16 cellular contexts compared by ENCODE assay signal in genomic region chr21:36780861-36781260, GRCh38.
DNase-seq lines count a peak whose midpoint lies in the region; ATAC-seq and TF ChIP-seq lines count a peak whose summit lies in the region.
"Had no signal": no experiment of that assay in that cellular context is flagged by ENCODE, and none has a peak within 500 bp of the region (broad histone marks: within the 10 kb centered on the region; RNA-seq: fewer than 3 reads in every experiment).

No MANE protein-coding gene starts in this region.

- H3K9me3 ChIP-seq in lower lobe of right lung = no peaks in the 10 kb centered on the region
- H3K9me3 ChIP-seq: BLaER1 had no signal

- no peak overlapping the region for H3K27ac ChIP-seq in lower lobe of right lung
- H3K27ac ChIP-seq: BLaER1 had no signal

- H3K4me1 ChIP-seq in lower lobe of right lung = no peaks in the 10 kb centered on the region
- H3K4me1 ChIP-seq: BLaER1 had no signal

- DNase-seq in NCI-H748 (lab: John Stamatoyannopoulos, UW; ENCODE audit: unreplicated experiment) = peak; percentile 3
- no peak for DNase-seq in NCI-H748 treated with DMSO at 0.1 percent for 48 hours (lab: John Stamatoyannopoulos, UW)
- peak; percentile 21 for DNase-seq in Jurkat, Clone E6-1 (ENCODE audit: low read depth, low spot score)
- DNase-seq in epithelial cell of esophagus (ENCODE audit: low read depth) = peak; percentile 29
- no peak for DNase-seq in SKM-1 treated with dmso at 0.1 percent for 144 hours (lab: John Stamatoyannopoulos, UW; ENCODE audit: unreplicated experiment)
- no peak for DNase-seq in lower lobe of right lung
- DNase-seq in Kasumi-1 (lab: John Stamatoyannopoulos, UW) = no peak
- DNase-seq: 8988T; CD4-positive, alpha-beta memory T cell; DMS 273 treated with DMSO at 0.1 percent for 48 hours; DMS53; HCEC 1CT; IMR-90 had no signal

- intact Hi-C loops in lower lobe of right lung (cut with DNase I) = no loop called here

- ATAC-seq in lower lobe of right lung = no peak
- no peak for ATAC-seq in GM21528 (IDR thresholded peaks at IDR 0.05; ENCODE audit: low FRiP score, unreplicated experiment)
- ATAC-seq: GM23338 had no signal

- H3K4me3 ChIP-seq in Jurkat, Clone E6-1 (ENCODE audit: low read length) = no peak overlapping the region
- H3K4me3 ChIP-seq in epithelial cell of esophagus (ENCODE audit: low read length) (no peak overlapping the region), lower lobe of right lung (no peak overlapping the region)
- H3K4me3 ChIP-seq: BLaER1, GM23338 had no signal

- H3K36me3 ChIP-seq in lower lobe of right lung = no peaks in the 10 kb centered on the region
- H3K36me3 ChIP-seq: BLaER1 had no signal

- TF ChIP-seq CTCF in epithelial cell of esophagus (IDR thresholded peaks at IDR 0.05; ENCODE audit: insufficient read depth, low read depth, low read length, missing control alignments) (no peak), lower lobe of right lung (IDR thresholded peaks at IDR 0.05) (no peak)

- no peaks in the 10 kb centered on the region for H3K27me3 ChIP-seq in lower lobe of right lung (ENCODE audit: low read depth)
- H3K27me3 ChIP-seq: BLaER1 had no signal

Comparison
In these comparisons a context has a peak if more than half of its experiments do, and no peak if none do; other contexts are left out.
1. DNase-seq: peak in NCI-H748 (single experiment), Jurkat, Clone E6-1 (single experiment) and epithelial cell of esophagus (single experiment); none in NCI-H748 treated with DMSO at 0.1 percent for 48 hours (single experiment), SKM-1 treated with dmso at 0.1 percent for 144 hours (single experiment), lower lobe of right lung (single experiment) and Kasumi-1 (0 of 2).